Comparison of ENCODE assay signal across 8 cellular contexts in genomic region chr4:115234405-115235093, GRCh38.
DNase-seq lines count a peak whose midpoint lies in the region; ATAC-seq and TF ChIP-seq lines count a peak whose summit lies in the region.

No MANE protein-coding gene starts in this region.

- DNase-seq in Caco-2 = peak in 1 of 2 experiments; percentile 6
- DNase-seq in LNCaP clone FGC (ENCODE audit: low read depth) = peak; percentile 2
- DNase-seq in WTC11 (ENCODE audit: low spot score) = no peak
- DNase-seq in progenitor cell of endocrine pancreas (ENCODE audit: low spot score, unreplicated experiment) = no peak
- DNase-seq in coronary artery (ENCODE audit: low spot score) = no peak
- DNase-seq in NCI-H510A treated with DMSO at 0.1 percent for 48 hours (lab: John Stamatoyannopoulos, UW) = no peak
- DNase-seq in NK-92 (lab: John Stamatoyannopoulos, UW; ENCODE audit: unreplicated experiment) = no peak

- H3K36me3 ChIP-seq in Caco-2 (ENCODE audit: control insufficient read depth, insufficient read depth, low read length) = no peaks in the 10 kb centered on the region

- POLR2A ChIA-PET in Caco-2 (lab: Charles Lee) (no interaction called here), WTC11 (lab: Charles Lee) (no interaction called here)

- H3K4me3 ChIP-seq in Caco-2 (ENCODE audit: low read depth, low read length) (no peak overlapping the region), LNCaP clone FGC (ENCODE audit: low read depth, low read length) (no peak overlapping the region), coronary artery (no peak overlapping the region)

- no peaks in the 10 kb centered on the region for H3K36me3 Mint-ChIP-seq in Caco-2 (ENCODE audit: insufficient read depth, unreplicated experiment)
- H3K36me3 Mint-ChIP-seq in WTC11 = no peaks in the 10 kb centered on the region
- H3K36me3 Mint-ChIP-seq in progenitor cell of endocrine pancreas (ENCODE audit: insufficient read depth) = no peaks in the 10 kb centered on the region

- no peaks in the 10 kb centered on the region for H3K9me3 Mint-ChIP-seq in Caco-2 (ENCODE audit: unreplicated experiment)
- no peaks in the 10 kb centered on the region for H3K9me3 Mint-ChIP-seq in WTC11
- no peaks in the 10 kb centered on the region for H3K9me3 Mint-ChIP-seq in progenitor cell of endocrine pancreas (ENCODE audit: low read depth)

- BruUV-seq in Caco-2 (replicated peaks; lab: Mats Ljungman, UMichigan) = no TSS peak

- TF ChIP-seq CTCF in Caco-2 (IDR thresholded peaks at IDR 0.05; ENCODE audit: insufficient read depth in 1 of 2, low read depth in 1 of 2, low read length in 1 of 2, severe bottlenecking in 1 of 2, unreplicated experiment in 1 of 2) = peak; percentile 28 to 29
- peak; percentile 51 for TF ChIP-seq CTCF in LNCaP clone FGC (IDR thresholded peaks at IDR 0.05; ENCODE audit: control insufficient read depth, extremely low read depth, insufficient read depth)
- TF ChIP-seq CTCF in WTC11 (IDR thresholded peaks at IDR 0.05) = no peak
- peak; percentile 50 for TF ChIP-seq CTCF in progenitor cell of endocrine pancreas (IDR thresholded peaks at IDR 0.05; ENCODE audit: unreplicated experiment)
- TF ChIP-seq CTCF in coronary artery (IDR thresholded peaks at IDR 0.05) = no peak

- CTCF ChIA-PET in Caco-2 (lab: Charles Lee) = interaction anchor here (1.2 to 2.7 kb wide), 2 partner anchors 302 to 618 kb away, joined by 5 to 21 read pairs; no protein-coding TSS in a partner anchor
- CTCF ChIA-PET in WTC11 (lab: Charles Lee) = interaction anchor here (1.1 to 1.6 kb wide), 2 partner anchors 546 to 618 kb away, joined by 3 to 5 read pairs; no protein-coding TSS in a partner anchor

- H3K27ac ChIP-seq in coronary artery = no peak overlapping the region

- H3K27me3 ChIP-seq in Caco-2 (replicated peaks; ENCODE audit: control insufficient read depth, insufficient read depth, low read length) = no peaks in the 10 kb centered on the region

- intact Hi-C loops in Caco-2 (cut with micrococcal nuclease; ENCODE audit: unreplicated experiment) = loop anchor here (1.0 to 2.0 kb wide), 4 partner anchors 303 to 618 kb away; no protein-coding TSS in a partner anchor

- no peaks in the 10 kb centered on the region for H3K27me3 Mint-ChIP-seq in Caco-2 (ENCODE audit: insufficient read depth, unreplicated experiment)
- H3K27me3 Mint-ChIP-seq in WTC11 (ENCODE audit: low read depth) = no peaks in the 10 kb centered on the region
- no peaks in the 10 kb centered on the region for H3K27me3 Mint-ChIP-seq in progenitor cell of endocrine pancreas

- H3K27ac Mint-ChIP-seq in Caco-2 (ENCODE audit: unreplicated experiment) (no peak overlapping the region), WTC11 (peak overlapping the region; percentile 86), progenitor cell of endocrine pancreas (no peak overlapping the region)

- no peaks in the 10 kb centered on the region for H3K9me3 ChIP-seq in Caco-2

- ATAC-seq in GM21390 (IDR thresholded peaks at IDR 0.05; ENCODE audit: unreplicated experiment) (peak; percentile 65), WTC11 (peak; percentile 78)

- H3K4me3 Mint-ChIP-seq in Caco-2 (ENCODE audit: unreplicated experiment) (no peak overlapping the region), WTC11 (peak overlapping the region; percentile 12), progenitor cell of endocrine pancreas (ENCODE audit: low read depth) (no peak overlapping the region)

- H3K4me1 Mint-ChIP-seq in Caco-2 (ENCODE audit: low read depth, unreplicated experiment) (no peaks in the 10 kb centered on the region), WTC11 (peaks cover 41% of the 10 kb centered on the region), progenitor cell of endocrine pancreas (ENCODE audit: low read depth) (peaks cover 2% of the 10 kb centered on the region)

- H3K4me1 ChIP-seq in Caco-2 = no peaks in the 10 kb centered on the region

TF ChIP-seq in WTC11, 78 proteins besides CTCF, POLR2A, EP300 and RAD21:
- TF ChIP-seq RORB (CRISPR knock-in tag; IDR thresholded peaks at IDR 0.05) (no peak), ATF3 (CRISPR knock-in tag; conservative IDR thresholded peaks at IDR 0.05) (no peak), AR (CRISPR knock-in tag; IDR thresholded peaks at IDR 0.05) (no peak)
TF ChIP-seq in WTC11: peak in this region for 0.

Comparison
In these comparisons a context has a peak if more than half of its experiments do, and no peak if none do; other contexts are left out.
1. CTCF ChIP-seq: peak in Caco-2 (2 of 2), LNCaP clone FGC (single experiment) and progenitor cell of endocrine pancreas (single experiment); none in WTC11 (single experiment) and coronary artery (single experiment).